In the genomic region with DNA sequence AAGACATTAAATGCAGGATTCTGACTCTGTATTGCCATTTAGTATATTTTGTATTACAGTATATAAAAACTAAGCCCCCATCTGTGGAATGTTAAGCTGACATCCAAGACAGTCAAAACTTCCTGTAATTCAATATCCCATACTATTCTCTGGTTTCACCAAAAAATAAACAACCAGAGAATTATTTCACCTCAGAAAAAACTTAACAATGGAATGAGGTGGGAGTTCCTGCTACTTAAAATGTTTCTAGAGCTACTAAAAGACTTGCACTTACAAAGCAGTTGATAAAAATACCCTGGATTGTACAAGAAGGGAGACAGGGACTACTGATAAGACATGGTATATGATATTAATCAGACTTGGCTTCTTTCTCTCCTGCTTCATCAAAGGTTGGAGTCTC, we compare ENCODE assay signal across 1 cellular context.
TF ChIP-seq lines count a peak whose summit lies in the region.

No MANE protein-coding gene starts in this region.

TF ChIP-seq in endothelial cell of umbilical vein, 7 proteins besides CTCF, POLR2A, EP300 and RAD21:
- TF ChIP-seq JUN (IDR thresholded peaks at IDR 0.05; ENCODE audit: borderline replicate concordance, insufficient read depth, insufficient read length, low read depth), result no peak
- no peak for TF ChIP-seq MAX (IDR thresholded peaks at IDR 0.05; ENCODE audit: insufficient read depth, insufficient read length)
- no peak for TF ChIP-seq GATA2 (IDR thresholded peaks at IDR 0.05; ENCODE audit: insufficient read depth, insufficient read length, low read depth, low read length)
- no peak for TF ChIP-seq EZH2 (IDR thresholded peaks at IDR 0.05; ENCODE audit: borderline replicate concordance, low read depth, low read length, severe bottlenecking)
- TF ChIP-seq MYC (IDR thresholded peaks at IDR 0.05; ENCODE audit: low read depth, low read length), result no peak
- TF ChIP-seq FOS (IDR thresholded peaks at IDR 0.05; ENCODE audit: borderline replicate concordance, insufficient read depth, low read length), result no peak
- TF ChIP-seq POLR2AphosphoS5 (IDR thresholded peaks at IDR 0.05; ENCODE audit: insufficient read depth, low read depth, low read length), result no peak
